ENCODE assay signal across 1 cellular context in the genomic region with DNA sequence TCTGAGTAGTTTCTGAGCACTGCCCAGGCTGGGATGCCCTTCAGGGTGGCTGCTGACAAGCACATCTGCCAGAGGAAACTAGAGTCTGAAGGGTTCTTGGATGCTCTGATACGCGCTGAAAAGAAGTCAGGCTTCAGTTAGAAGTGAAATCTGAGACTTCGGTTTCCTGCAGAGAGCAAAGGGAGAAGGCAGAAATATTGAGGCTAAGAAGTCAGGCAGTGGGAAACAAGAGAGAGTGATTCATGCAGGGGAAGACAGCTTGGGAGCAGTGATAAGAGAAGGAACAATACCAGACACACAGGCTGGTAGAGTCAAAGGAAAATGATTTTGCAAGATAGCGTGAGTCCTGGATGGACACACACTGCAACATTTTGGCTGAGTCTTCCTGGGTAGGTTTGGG.
TF ChIP-seq lines count a peak whose summit lies in the region.

No MANE protein-coding gene starts in this region.

TF ChIP-seq in K562, 482 proteins besides CTCF, POLR2A, EP300 and RAD21:
- peak; percentile 73 for TF ChIP-seq SMARCA4 (IDR thresholded peaks at IDR 0.05)
- TF ChIP-seq TCF3 (CRISPR knock-in tag; IDR thresholded peaks at IDR 0.05), result peak; percentile 70
- 0 out of 2 replicates have a peak, but pooled peaks have one; percentile 58 for TF ChIP-seq ELF4 (CRISPR knock-in tag; IDR thresholded peaks at IDR 0.05)
- no peak for TF ChIP-seq CBX1 (IDR thresholded peaks at IDR 0.05; ENCODE audit: low read depth)
- TF ChIP-seq TAL1 (IDR thresholded peaks at IDR 0.05), result peak; percentile 56
- peak; percentile 93 for TF ChIP-seq SOX6 (IDR thresholded peaks at IDR 0.05)
- TF ChIP-seq SMAD4 (CRISPR knock-in tag; conservative IDR thresholded peaks at IDR 0.05), result 0 out of 2 replicates have a peak, but pooled peaks have one; percentile 38
- TF ChIP-seq ARID1B (IDR thresholded peaks at IDR 0.05), result peak; percentile 81
- TF ChIP-seq DPF2 (IDR thresholded peaks at IDR 0.05), result peak; percentile 49; the same call in 1 of the 2 replicates
- peak; percentile 36 for TF ChIP-seq MEIS2 (IDR thresholded peaks at IDR 0.05; ENCODE audit: partially characterized antibody)
- no peak for TF ChIP-seq ESRRA (IDR thresholded peaks at IDR 0.05; ENCODE audit: borderline replicate concordance, low read depth)
- TF ChIP-seq FOSL1 (tag; conservative IDR thresholded peaks at IDR 0.05), result peak; percentile 88
- TF ChIP-seq RCOR1 (IDR thresholded peaks at IDR 0.05; ENCODE audit: borderline replicate concordance in 1 of 2, low read depth in 2 of 2, low read length in 2 of 2), result 0 out of 4 replicates have a peak, but pooled peaks of 1 of the 2 experiments have one; percentile 51
- TF ChIP-seq KLF16 (IDR thresholded peaks at IDR 0.05), result 0 out of 2 replicates have a peak, but pooled peaks have one; percentile 43
- TF ChIP-seq CBFA2T3 (IDR thresholded peaks at IDR 0.05), result peak; percentile 79
- TF ChIP-seq ZNF431 (CRISPR knock-in tag; IDR thresholded peaks at IDR 0.05), result no peak
- no peak for TF ChIP-seq GABPA (tag; conservative IDR thresholded peaks at IDR 0.05; ENCODE audit: low read depth)
- peak; percentile 58; the same call in 1 of the 2 replicates for TF ChIP-seq TEAD4 (IDR thresholded peaks at IDR 0.05; ENCODE audit: low read length)
- no peak for TF ChIP-seq TEAD4 (CRISPR knock-in tag; IDR thresholded peaks at IDR 0.05; ENCODE audit: borderline replicate concordance)
- TF ChIP-seq CBFA2T2 (conservative IDR thresholded peaks at IDR 0.05), result peak; percentile 63
- TF ChIP-seq GATA2 (CRISPR knock-in tag; IDR thresholded peaks at IDR 0.05), result 0 out of 2 replicates have a peak, but pooled peaks have one; percentile 13
- peak; percentile 64; the same call in 1 of the 2 replicates for TF ChIP-seq JUND (IDR thresholded peaks at IDR 0.05; ENCODE audit: borderline replicate concordance, low read depth, low read length)
- TF ChIP-seq JUND (tag; IDR thresholded peaks at IDR 0.05; ENCODE audit: borderline replicate concordance, low read depth, low read length), result peak; percentile 59; the same call in 1 of the 3 replicates
